8 cellular contexts compared by ENCODE assay signal in genomic region chrX:155048997-155049619, GRCh38. TPM values are rescaled to one million over a fixed set of nuclear protein-coding genes. Genes with fewer than 3 reads are reported as not detected.
DNase-seq lines count a peak whose midpoint lies in the region; ATAC-seq and TF ChIP-seq lines count a peak whose summit lies in the region.

No MANE protein-coding gene starts in this region.

- H3K79me2 ChIP-seq in osteoblast (ENCODE audit: insufficient read depth, low read length), result no peaks in the 10 kb centered on the region

- H3K36me3 ChIP-seq in osteoblast (ENCODE audit: insufficient read depth, low read length), result no peaks in the 10 kb centered on the region

- DNase-seq in SIG-M5 treated with dmso at 0.1 percent for 504 hours (lab: John Stamatoyannopoulos, UW; ENCODE audit: unreplicated experiment) (peak; percentile 56), SIG-M5 (lab: John Stamatoyannopoulos, UW) (no peak), NCI-H146 treated with DMSO at 0.1 percent for 48 hours (lab: John Stamatoyannopoulos, UW; ENCODE audit: unreplicated experiment) (peak; percentile 13), fibroblast of pulmonary artery (ENCODE audit: low read depth) (peak; percentile 70), osteoblast (ENCODE audit: insufficient read length, low spot score, missing footprints) (peak; percentile 57), DMS79 (lab: John Stamatoyannopoulos, UW) (no peak)
- peak; percentile 61 for DNase-seq in activated CD8-positive, alpha-beta memory T cell treated with anti-CD3 and anti-CD28 coated beads for 24 hours

- H3K4me1 ChIP-seq in osteoblast (ENCODE audit: insufficient read depth, low read length), result no peaks in the 10 kb centered on the region

- H3K9me3 ChIP-seq in osteoblast (ENCODE audit: low read depth, low read length), result no peaks in the 10 kb centered on the region

- H4K20me1 ChIP-seq in osteoblast (ENCODE audit: insufficient read depth, low read length), result no peaks in the 10 kb centered on the region

- H3K27ac ChIP-seq in osteoblast (ENCODE audit: low read depth, low read length), result no peak overlapping the region

- H2AFZ ChIP-seq in osteoblast (ENCODE audit: low read length), result no peak overlapping the region

- H3K4me3 ChIP-seq in fibroblast of pulmonary artery (replicated peaks; ENCODE audit: low read depth, low read length) (no peak overlapping the region), osteoblast (ENCODE audit: insufficient read depth, low read length) (no peak overlapping the region)

- no peak for ATAC-seq in GM21737 (IDR thresholded peaks at IDR 0.05; ENCODE audit: unreplicated experiment)

- H3K27me3 ChIP-seq in osteoblast (ENCODE audit: insufficient read depth, low read length), result no peaks in the 10 kb centered on the region

- TF ChIP-seq CTCF in fibroblast of pulmonary artery (IDR thresholded peaks at IDR 0.05; ENCODE audit: low read length, missing control alignments) (peak; percentile 63), osteoblast (IDR thresholded peaks at IDR 0.05; ENCODE audit: extremely low read depth, low read depth, low read length) (peak; percentile 63)

- H3K4me2 ChIP-seq in osteoblast (ENCODE audit: insufficient read depth, low read length), result peak overlapping the region; percentile 11

RNA-seq across cellular contexts. Expression of gene CMC4, which starts 21.8 kb away (rescaled TPM):
- 13.3 and 17.0 TPM in 2 replicates for total RNA-seq in osteoblast

RNA-seq across cellular contexts. Expression of gene MTCP1, which starts 21.8 kb away (rescaled TPM):
- total RNA-seq in osteoblast, result 3.3 and 6.2 TPM in 2 replicates

RNA-seq across cellular contexts. Expression of gene BRCC3, which starts 22.2 kb away (rescaled TPM):
- total RNA-seq in osteoblast, result 10.1 and 10.6 TPM in 2 replicates

RNA-seq across cellular contexts. Expression of gene FUNDC2, which starts 22.5 kb away (rescaled TPM):
- 46.6 and 47.4 TPM in 2 replicates for total RNA-seq in osteoblast

RNA-seq across cellular contexts. Expression of gene F8, which starts 26.6 kb away (rescaled TPM):
- total RNA-seq in osteoblast, result 10.9 and 12.1 TPM in 2 replicates

Comparison
In these comparisons a context has a peak if more than half of its experiments do, and no peak if none do; other contexts are left out.
1. DNase-seq: peak in SIG-M5 treated with dmso at 0.1 percent for 504 hours (single experiment), NCI-H146 treated with DMSO at 0.1 percent for 48 hours (single experiment), activated CD8-positive, alpha-beta memory T cell treated with anti-CD3 and anti-CD28 coated beads for 24 hours (single experiment), fibroblast of pulmonary artery (single experiment) and osteoblast (single experiment); none in SIG-M5 (single experiment) and DMS79 (single experiment).